In the genomic region with DNA sequence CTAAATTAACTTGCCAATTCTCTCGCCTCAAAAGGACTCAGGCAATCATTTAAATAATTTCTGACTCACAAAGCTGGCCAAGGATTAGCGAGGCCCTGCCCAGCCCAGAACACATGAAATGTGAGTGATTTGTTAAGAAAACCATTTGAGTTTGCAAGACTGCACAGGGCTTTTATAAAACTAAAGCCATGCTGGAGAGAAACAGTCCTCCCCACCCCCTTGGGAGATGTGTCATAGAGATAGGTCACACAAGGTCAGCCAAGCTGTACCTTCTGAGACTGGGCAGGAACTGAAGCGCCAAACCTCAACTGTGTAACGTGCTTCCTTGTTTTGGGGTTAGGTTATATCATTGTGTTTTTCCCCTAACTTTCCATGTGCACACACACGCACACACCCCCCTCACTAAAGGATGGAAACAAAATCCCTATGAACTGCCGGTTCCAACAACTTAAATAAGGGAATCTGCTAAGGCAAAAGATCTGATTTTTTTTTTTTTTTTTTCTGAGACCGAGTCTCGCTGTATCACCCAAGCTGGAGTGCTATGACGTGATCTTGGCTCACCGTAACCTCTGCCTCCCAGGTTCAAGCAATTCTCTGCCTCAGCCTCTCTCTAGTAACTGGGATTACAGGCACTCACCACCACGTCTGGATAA, we compare ENCODE assay signal across 8 cellular contexts. TPM values are rescaled to one million over a fixed set of nuclear protein-coding genes. Genes with fewer than 3 reads are reported as not detected.
DNase-seq lines count a peak whose midpoint lies in the region; ATAC-seq, FAIRE-seq and TF ChIP-seq lines count a peak whose summit lies in the region.

No MANE protein-coding gene starts in this region.

- H3K9me3 ChIP-seq in Loucy (ENCODE audit: insufficient read depth, low read depth, low read length) = no peaks in the 10 kb centered on the region
- H3K9me3 ChIP-seq in mesodermal cell (ENCODE audit: control insufficient read depth, low read length) = no peaks in the 10 kb centered on the region
- H3K9me3 ChIP-seq in MM.1S (replicated peaks; ENCODE audit: insufficient read depth, low read length) = no peaks in the 10 kb centered on the region
- H3K9me3 ChIP-seq in effector memory CD4-positive, alpha-beta T cell (ENCODE audit: control insufficient read depth, low read length) = no peaks in the 10 kb centered on the region

- POLR2A ChIA-PET in HEK293T (lab: Yijun Ruan, JAX) = no interaction called here

- H3K27me3 ChIP-seq in Loucy (ENCODE audit: insufficient read depth, low read length, poor library complexity, severe bottlenecking) (no peaks in the 10 kb centered on the region), brain microvascular endothelial cell (replicated peaks) (no peaks in the 10 kb centered on the region), MM.1S (replicated peaks; ENCODE audit: insufficient read depth, low read length) (no peaks in the 10 kb centered on the region)
- no peaks in the 10 kb centered on the region for H3K27me3 ChIP-seq in effector memory CD4-positive, alpha-beta T cell (replicated peaks; ENCODE audit: control insufficient read depth, insufficient read depth, low read length, poor library complexity, severe bottlenecking)

- H2AFZ ChIP-seq in Loucy (ENCODE audit: low read length) (peak overlapping the region; percentile 56), MM.1S (ENCODE audit: low read length) (no peak overlapping the region)

- no peak for TF ChIP-seq CTCF in Loucy (conservative IDR thresholded peaks at IDR 0.05; ENCODE audit: low read length)
- no peak for TF ChIP-seq CTCF in brain microvascular endothelial cell (IDR thresholded peaks at IDR 0.05; ENCODE audit: low read depth, low read length, missing control alignments)
- TF ChIP-seq CTCF in MM.1S (IDR thresholded peaks at IDR 0.05; ENCODE audit: low read length) = no peak

- H3F3A ChIP-seq in Loucy (ENCODE audit: low read depth) = peaks cover 7% of the 10 kb centered on the region; the same call in 1 of the 2 replicates
- H3F3A ChIP-seq in MM.1S (ENCODE audit: insufficient read depth, low read length) = no peaks in the 10 kb centered on the region

- FAIRE-seq in frontal cortex (lab: Jason Lieb, UNC) = no peak

- DNase-seq in HEK293T (ENCODE audit: extremely low spot score) (no peak), brain microvascular endothelial cell (peak; percentile 77), MM.1S (no peak), frontal cortex (ENCODE audit: low spot score in 2 of 2) (no peak)
- no peak for DNase-seq in effector memory CD4-positive, alpha-beta T cell

- H3K9ac ChIP-seq in Loucy (ENCODE audit: low read depth, low read length, poor library complexity, severe bottlenecking) (peak overlapping the region; percentile 65), MM.1S (ENCODE audit: low read length) (no peak overlapping the region)

- CTCF ChIA-PET in HEK293T (lab: Yijun Ruan, JAX) = no interaction called here

- H3K4me3 ChIP-seq in Loucy (ENCODE audit: low read length, poor library complexity, severe bottlenecking) (peak overlapping the region; percentile 58), brain microvascular endothelial cell (ENCODE audit: low read depth, low read length) (peak overlapping the region; percentile 10), mesodermal cell (ENCODE audit: extremely low read depth, insufficient read depth, low read length, poor library complexity, severe bottlenecking) (no peak overlapping the region), MM.1S (ENCODE audit: low read length) (no peak overlapping the region)
- H3K4me3 ChIP-seq in effector memory CD4-positive, alpha-beta T cell (ENCODE audit: insufficient read depth, low read depth, low read length, poor library complexity, severe bottlenecking) = no peak overlapping the region

- peak overlapping the region; percentile 72 for H3K4me2 ChIP-seq in Loucy (ENCODE audit: low read depth, low read length, poor library complexity, severe bottlenecking)
- no peak overlapping the region for H3K4me2 ChIP-seq in MM.1S (ENCODE audit: low read depth, low read length)

- H3K27ac ChIP-seq in brain microvascular endothelial cell = peak overlapping the region; percentile 59
- peak overlapping the region; percentile 43 for H3K27ac ChIP-seq in mesodermal cell (ENCODE audit: low read depth, low read length, severe bottlenecking)
- no peak overlapping the region for H3K27ac ChIP-seq in MM.1S (ENCODE audit: low read length)
- H3K27ac ChIP-seq in effector memory CD4-positive, alpha-beta T cell (ENCODE audit: insufficient read depth, low read length, poor library complexity, severe bottlenecking) = no peak overlapping the region

- H4K20me1 ChIP-seq in Loucy (ENCODE audit: insufficient read depth, low read length, poor library complexity, severe bottlenecking) (no peaks in the 10 kb centered on the region), MM.1S (ENCODE audit: insufficient read depth, low read length) (no peaks in the 10 kb centered on the region)

- WGBS in mesodermal cell (ENCODE audit: insufficient coverage in 2 of 2), 2 experiments = 89% methylated on average over 5 of the region's 11 CpGs

- no peaks in the 10 kb centered on the region for H3K36me3 ChIP-seq in Loucy (ENCODE audit: insufficient read depth, low read length)
- no peaks in the 10 kb centered on the region for H3K36me3 ChIP-seq in brain microvascular endothelial cell (replicated peaks)
- no peaks in the 10 kb centered on the region for H3K36me3 ChIP-seq in mesodermal cell (ENCODE audit: control insufficient read depth, insufficient read depth, low read length)
- H3K36me3 ChIP-seq in MM.1S (replicated peaks; ENCODE audit: insufficient read depth, low read length) = no peaks in the 10 kb centered on the region
- H3K36me3 ChIP-seq in effector memory CD4-positive, alpha-beta T cell (ENCODE audit: control insufficient read depth, insufficient read depth, low read length) = no peaks in the 10 kb centered on the region

- ATAC-seq in GM18511 (IDR thresholded peaks at IDR 0.05; ENCODE audit: unreplicated experiment) = peak; percentile 100

- no peaks in the 10 kb centered on the region for H3K9me2 ChIP-seq in Loucy (replicated peaks; ENCODE audit: low read depth, low read length)
- H3K9me2 ChIP-seq in MM.1S (replicated peaks; ENCODE audit: insufficient read depth, low read length) = no peaks in the 10 kb centered on the region

- H3K79me2 ChIP-seq in Loucy (ENCODE audit: insufficient read depth, low read length) = peaks cover 3% of the 10 kb centered on the region; the same call in 1 of the 2 replicates
- no peaks in the 10 kb centered on the region for H3K79me2 ChIP-seq in MM.1S (ENCODE audit: low read length)

- in situ Hi-C loops in brain microvascular endothelial cell (cut with HindIII; ENCODE audit: low pct_ligation_motif_present, low sequenced_read_pairs) = no loop called here

- H3K4me1 ChIP-seq in Loucy (ENCODE audit: insufficient read depth, low read length, poor library complexity, severe bottlenecking) (peaks cover 44% of the 10 kb centered on the region), mesodermal cell (ENCODE audit: control insufficient read depth, insufficient read depth, low read length, poor library complexity, severe bottlenecking) (peaks cover 13% of the 10 kb centered on the region), MM.1S (ENCODE audit: low read length) (no peaks in the 10 kb centered on the region)
- no peaks in the 10 kb centered on the region for H3K4me1 ChIP-seq in effector memory CD4-positive, alpha-beta T cell (ENCODE audit: control insufficient read depth, insufficient read depth, low read length, poor library complexity, severe bottlenecking)

TF ChIP-seq in HEK293T, 16 proteins besides CTCF, POLR2A, EP300 and RAD21:
- TF ChIP-seq ZNF384 (IDR thresholded peaks at IDR 0.05) = peak; percentile 32; the same call in 1 of the 2 replicates
- TF ChIP-seq, protein P1, sequence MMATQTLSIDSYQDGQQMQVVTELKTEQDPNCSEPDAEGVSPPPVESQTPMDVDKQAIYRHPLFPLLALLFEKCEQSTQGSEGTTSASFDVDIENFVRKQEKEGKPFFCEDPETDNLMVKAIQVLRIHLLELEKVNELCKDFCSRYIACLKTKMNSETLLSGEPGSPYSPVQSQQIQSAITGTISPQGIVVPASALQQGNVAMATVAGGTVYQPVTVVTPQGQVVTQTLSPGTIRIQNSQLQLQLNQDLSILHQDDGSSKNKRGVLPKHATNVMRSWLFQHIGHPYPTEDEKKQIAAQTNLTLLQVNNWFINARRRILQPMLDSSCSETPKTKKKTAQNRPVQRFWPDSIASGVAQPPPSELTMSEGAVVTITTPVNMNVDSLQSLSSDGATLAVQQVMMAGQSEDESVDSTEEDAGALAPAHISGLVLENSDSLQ (IDR thresholded peaks at IDR 0.05) = no peak

RNA-seq across cellular contexts. Expression of a gene that starts 8.1 kb away (rescaled TPM):
- polyA plus RNA-seq in mesodermal cell (2013, experiment 1 of 2) = not detected
- not detected for polyA plus RNA-seq in mesodermal cell (2013, experiment 2 of 2)
- not detected for total RNA-seq in frontal cortex

Comparison
In these comparisons a context has a peak if more than half of its experiments do, and no peak if none do; other contexts are left out.
1. H3K4me3 ChIP-seq: peak in Loucy (single experiment) and brain microvascular endothelial cell (single experiment); none in mesodermal cell (single experiment), MM.1S (single experiment) and effector memory CD4-positive, alpha-beta T cell (single experiment).
2. H3K27ac ChIP-seq: peak in brain microvascular endothelial cell (single experiment) and mesodermal cell (single experiment); none in MM.1S (single experiment) and effector memory CD4-positive, alpha-beta T cell (single experiment).